26 cellular contexts compared by ENCODE assay signal in genomic region chr2:78457269-78457668, GRCh38.
"Had no signal": no experiment of that assay in that cellular context is flagged by ENCODE, and none has a peak within 500 bp of the region (broad histone marks: within the 10 kb centered on the region; RNA-seq: fewer than 3 reads in every experiment).

No MANE protein-coding gene starts in this region.

- ATAC-seq: stimulated activated effector memory CD8-positive, alpha-beta T cell treated with anti-CD3 and anti-CD28 coated beads, Interleukin-12 subunit alpha, Interleukin-12 subunit beta, amount 100 ng/mL, for 72 hours; stimulated activated memory B cell treated with anti-CD40 and anti-IgM and Interleukin-4, amounts not matched to agents 10 μg/mL and 1 μg/mL and 100 μg/mL, for 72 hours; stimulated activated naive B cell treated with anti-CD40 and anti-IgM and Interleukin-4, amounts not matched to agents 10 μg/mL and 1 μg/mL and 100 μg/mL, for 72 hours; stimulated activated naive CD8-positive, alpha-beta T cell treated with anti-CD3 and anti-CD28 coated beads, Interleukin-15, amount 100 ng/mL, for 72 hours; stimulated activated naive CD8-positive, alpha-beta T cell treated with anti-CD3 and anti-CD28 coated beads, Interleukin-15, Interleukin-2, amounts not matched to agents 100 U/mL and 50 U/mL, for 24 hours; upper lobe of right lung had no signal

- DNase-seq: stimulated activated CD4-positive, alpha-beta T cell treated with anti-CD3 and anti-CD28 coated beads, Interleukin-2, amount 100 ng/mL, for 48 hours; stimulated activated CD4-positive, alpha-beta T cell treated with anti-CD3 and anti-CD28 coated beads, Interleukin-4, amount 100 ng/mL, for 1 hour; stimulated activated CD4-positive, alpha-beta T cell treated with anti-CD3 and anti-CD28 coated beads, Interleukin-4, amount 100 ng/mL, for 24 hours; stimulated activated CD4-positive, alpha-beta T cell treated with anti-CD3 and anti-CD28 coated beads, Interleukin-4, amount 100 ng/mL, for 4 hours; stimulated activated CD8-positive, alpha-beta memory T cell treated with anti-CD3 and anti-CD28 coated beads, Interleukin-4, amount 100 ng/mL, for 48 hours; stimulated activated naive B cell treated with anti-CD40 and anti-IgM and Interleukin-4, amounts not matched to agents 10 μg/mL and 1 μg/mL and 100 μg/mL, for 72 hours; stimulated activated naive CD4-positive, alpha-beta T cell; stimulated activated naive CD4-positive, alpha-beta T cell treated with Interleukin-2 at 50 U/mL for 16 hours; stimulated activated naive CD8-positive, alpha-beta T cell treated with anti-CD3 and anti-CD28 coated beads, Interleukin-15, amount 100 ng/mL, for 72 hours; stimulated activated naive CD8-positive, alpha-beta T cell treated with anti-CD3 and anti-CD28 coated beads, Interleukin-15, Interleukin-2, amounts not matched to agents 100 U/mL and 50 U/mL, for 24 hours; stomach; substantia nigra; testis; thyroid gland; tibial artery; transverse colon; trophoblast cell; upper lobe of left lung; upper lobe of right lung; uterus had no signal

- H3K9me3 ChIP-seq: stomach, testis, thoracic aorta, thyroid gland, tibial artery, tibial nerve, transverse colon, upper lobe of left lung, upper lobe of right lung, uterus, vagina had no signal

- H3K27ac ChIP-seq: stomach, suprapubic skin, testis, thoracic aorta, thyroid gland, tibial artery, tibial nerve, transverse colon, upper lobe of left lung, upper lobe of right lung, uterus, vagina had no signal

- H3K27me3 ChIP-seq: stomach, suprapubic skin, testis, thyroid gland, tibial artery, tibial nerve, transverse colon, upper lobe of left lung, upper lobe of right lung, uterus, vagina had no signal

- H3K36me3 ChIP-seq: stomach, suprapubic skin, thoracic aorta, thyroid gland, tibial artery, tibial nerve, transverse colon, upper lobe of left lung, upper lobe of right lung, uterus, vagina had no signal

- H3K4me3 ChIP-seq: stomach, suprapubic skin, testis, thoracic aorta, thyroid gland, tibial artery, tibial nerve, transverse colon, upper lobe of left lung, upper lobe of right lung, uterus, vagina had no signal

- H3K4me1 ChIP-seq: stomach, suprapubic skin, testis, thyroid gland, tibial artery, tibial nerve, transverse colon, upper lobe of left lung, upper lobe of right lung, uterus, vagina had no signal
